In genomic region chr6:32198866-32199265, GRCh38 we compare ENCODE assay signal across 18 cellular contexts. TPM values are rescaled to one million over a fixed set of nuclear protein-coding genes. Genes with fewer than 3 reads are reported as not detected.
DNase-seq lines count a peak whose midpoint lies in the region; ATAC-seq and TF ChIP-seq lines count a peak whose summit lies in the region.
"Had no signal": no experiment of that assay in that cellular context is flagged by ENCODE, and none has a peak within 500 bp of the region (broad histone marks: within the 10 kb centered on the region; RNA-seq: fewer than 3 reads in every experiment).

No MANE protein-coding gene starts in this region.

- H3K4me1 Mint-ChIP-seq in Caco-2 (ENCODE audit: low read depth, unreplicated experiment) (peaks cover 16% of the 10 kb centered on the region), nephron (peaks cover 36% of the 10 kb centered on the region)
- peaks cover 33% of the 10 kb centered on the region for H3K4me1 Mint-ChIP-seq in dendritic cell treated with granulocyte-macrophage colony-stimulating factor and Interleukin-4, amounts not matched to agents 40 ng/mL and 50 ng/mL, for 4 days (ENCODE audit: low read depth)
- peaks cover 18% of the 10 kb centered on the region for H3K4me1 Mint-ChIP-seq in activated CD8-positive, alpha-beta memory T cell treated with anti-CD3 and anti-CD28 coated beads, Interleukin-2, amount 10 ng/mL, durations not matched to agents 7 days and 5 days

- no peak overlapping the region for H3K9ac ChIP-seq in subcutaneous abdominal adipose tissue (ENCODE audit: low read length in 5 of 5)
- H3K9ac ChIP-seq: BLaER1 treated with 17β-estradiol and CSF1 and Interleukin-3, amounts not matched to agents 10 nM and 100 nM had no signal

- H3K27me3 ChIP-seq in Caco-2 (replicated peaks; ENCODE audit: control insufficient read depth, insufficient read depth, low read length) (no peaks in the 10 kb centered on the region), subcutaneous abdominal adipose tissue (ENCODE audit: control insufficient read depth in 5 of 5, insufficient read depth in 4 of 5, low read length in 5 of 5) (peaks cover 0 to 11% (median 4%) of the 10 kb centered on the region in 5 donors)
- H3K27me3 ChIP-seq: BLaER1 treated with 17β-estradiol and CSF1 and Interleukin-3, amounts not matched to agents 10 nM and 100 nM had no signal

- H3K4me3 ChIP-seq in Caco-2 (ENCODE audit: low read depth, low read length) = no peak overlapping the region
- no peak overlapping the region for H3K4me3 ChIP-seq in subcutaneous abdominal adipose tissue (ENCODE audit: low read depth in 1 of 5, low read length in 5 of 5)
- H3K4me3 ChIP-seq: BLaER1 treated with 17β-estradiol and CSF1 and Interleukin-3, amounts not matched to agents 10 nM and 100 nM had no signal

- intact Hi-C loops in Caco-2 (cut with micrococcal nuclease; ENCODE audit: unreplicated experiment) = loop anchor here (10.0 kb wide), 1 partner anchor 766 kb away; the partner anchor contains the start of gene BRD2
- intact Hi-C loops in dendritic cell treated with granulocyte-macrophage colony-stimulating factor and Interleukin-4, amounts not matched to agents 40 ng/mL and 50 ng/mL, for 4 days (cut with micrococcal nuclease) = no loop called here

- H3K27me3 Mint-ChIP-seq in Caco-2 (ENCODE audit: insufficient read depth, unreplicated experiment) (no peaks in the 10 kb centered on the region), nephron (ENCODE audit: low read depth) (no peaks in the 10 kb centered on the region)
- H3K27me3 Mint-ChIP-seq in dendritic cell treated with granulocyte-macrophage colony-stimulating factor and Interleukin-4, amounts not matched to agents 40 ng/mL and 50 ng/mL, for 4 days = peaks cover 20% of the 10 kb centered on the region
- no peaks in the 10 kb centered on the region for H3K27me3 Mint-ChIP-seq in activated CD8-positive, alpha-beta memory T cell treated with anti-CD3 and anti-CD28 coated beads, Interleukin-2, amount 10 ng/mL, durations not matched to agents 7 days and 5 days

- DNase-seq in Caco-2 = no peak
- no peak for DNase-seq in KG1 (lab: John Stamatoyannopoulos, UW)
- DNase-seq in activated CD8-positive, alpha-beta memory T cell treated with anti-CD3 and anti-CD28 coated beads, Interleukin-2, amount 10 ng/mL, durations not matched to agents 7 days and 5 days = no peak
- DNase-seq: DMS79 treated with DMSO at 0.1 percent for 48 hours; H9; IMR-90; NCI-H1105; NCI-H1694 treated with DMSO at 0.1 percent for 48 hours; NCI-H510A; NCI-H748 treated with DMSO at 0.1 percent for 48 hours; NK-92 treated with Interleukin-12 subunit alpha and Interleukin-12 subunit beta, amount 100 ng/mL, for 24 hours had no signal

- H3K9me3 ChIP-seq in Caco-2 (no peaks in the 10 kb centered on the region), subcutaneous abdominal adipose tissue (ENCODE audit: control insufficient read depth in 5 of 5, low read length in 5 of 5) (no peaks in the 10 kb centered on the region)
- H3K9me3 ChIP-seq: BLaER1 treated with 17β-estradiol and CSF1 and Interleukin-3, amounts not matched to agents 10 nM and 100 nM had no signal

- no TSS peak for BruUV-seq in Caco-2 (replicated peaks; lab: Mats Ljungman, UMichigan)

- H3K36me3 Mint-ChIP-seq in Caco-2 (ENCODE audit: insufficient read depth, unreplicated experiment) (peaks cover 16% of the 10 kb centered on the region), nephron (ENCODE audit: low read depth) (no peaks in the 10 kb centered on the region)
- peaks cover 13% of the 10 kb centered on the region for H3K36me3 Mint-ChIP-seq in dendritic cell treated with granulocyte-macrophage colony-stimulating factor and Interleukin-4, amounts not matched to agents 40 ng/mL and 50 ng/mL, for 4 days (ENCODE audit: low read depth)
- H3K36me3 Mint-ChIP-seq in activated CD8-positive, alpha-beta memory T cell treated with anti-CD3 and anti-CD28 coated beads, Interleukin-2, amount 10 ng/mL, durations not matched to agents 7 days and 5 days = no peaks in the 10 kb centered on the region

- H3K4me1 ChIP-seq in Caco-2 (peaks cover 9% of the 10 kb centered on the region), subcutaneous abdominal adipose tissue (ENCODE audit: control insufficient read depth in 5 of 5, insufficient read depth in 5 of 5, low read length in 5 of 5) (peaks cover 21 to 43% (median 29%) of the 10 kb centered on the region in 5 donors)

- H3K27ac ChIP-seq in subcutaneous abdominal adipose tissue (ENCODE audit: low read depth, low read length) = peak overlapping the region; percentile 57
- H3K27ac ChIP-seq: BLaER1 treated with 17β-estradiol and CSF1 and Interleukin-3, amounts not matched to agents 10 nM and 100 nM; HL-60 had no signal

- no peak for ATAC-seq in activated CD8-positive, alpha-beta memory T cell treated with anti-CD3 and anti-CD28 coated beads, Interleukin-2, amount 10 ng/mL, durations not matched to agents 7 days and 5 days
- no peak for ATAC-seq in GM19023 (IDR thresholded peaks at IDR 0.05; ENCODE audit: unreplicated experiment)
- ATAC-seq: Right ventricle myocardium inferior had no signal

- H3K9me3 Mint-ChIP-seq in Caco-2 (ENCODE audit: unreplicated experiment) (no peaks in the 10 kb centered on the region), nephron (no peaks in the 10 kb centered on the region)
- no peaks in the 10 kb centered on the region for H3K9me3 Mint-ChIP-seq in dendritic cell treated with granulocyte-macrophage colony-stimulating factor and Interleukin-4, amounts not matched to agents 40 ng/mL and 50 ng/mL, for 4 days
- no peaks in the 10 kb centered on the region for H3K9me3 Mint-ChIP-seq in activated CD8-positive, alpha-beta memory T cell treated with anti-CD3 and anti-CD28 coated beads, Interleukin-2, amount 10 ng/mL, durations not matched to agents 7 days and 5 days (ENCODE audit: low read depth)
- H3K9me3 Mint-ChIP-seq: H9 had no signal

- POLR2A ChIA-PET in Caco-2 (lab: Charles Lee) = no interaction called here

- TF ChIP-seq CTCF in Caco-2 (IDR thresholded peaks at IDR 0.05; ENCODE audit: insufficient read depth in 1 of 2, low read depth in 1 of 2, low read length in 1 of 2, severe bottlenecking in 1 of 2, unreplicated experiment in 1 of 2) (no peak), nephron (IDR thresholded peaks at IDR 0.05; ENCODE audit: unreplicated experiment in 3 of 3) (no peak)

- H3K4me3 Mint-ChIP-seq in Caco-2 (ENCODE audit: unreplicated experiment) (peak overlapping the region; percentile 22), nephron (peak overlapping the region in 2 of 3 experiments; percentile 41 to 51)
- no peak overlapping the region for H3K4me3 Mint-ChIP-seq in dendritic cell treated with granulocyte-macrophage colony-stimulating factor and Interleukin-4, amounts not matched to agents 40 ng/mL and 50 ng/mL, for 4 days
- H3K4me3 Mint-ChIP-seq in activated CD8-positive, alpha-beta memory T cell treated with anti-CD3 and anti-CD28 coated beads, Interleukin-2, amount 10 ng/mL, durations not matched to agents 7 days and 5 days = no peak overlapping the region
- H3K4me3 Mint-ChIP-seq: H9 had no signal

- H3K27ac Mint-ChIP-seq in Caco-2 (ENCODE audit: unreplicated experiment) (no peak overlapping the region), nephron (peak overlapping the region in 2 of 3 experiments; percentile 99 to 100)
- peak overlapping the region; percentile 99 for H3K27ac Mint-ChIP-seq in dendritic cell treated with granulocyte-macrophage colony-stimulating factor and Interleukin-4, amounts not matched to agents 40 ng/mL and 50 ng/mL, for 4 days
- no peak overlapping the region for H3K27ac Mint-ChIP-seq in activated CD8-positive, alpha-beta memory T cell treated with anti-CD3 and anti-CD28 coated beads, Interleukin-2, amount 10 ng/mL, durations not matched to agents 7 days and 5 days

- H3K36me3 ChIP-seq in Caco-2 (ENCODE audit: control insufficient read depth, insufficient read depth, low read length) (no peaks in the 10 kb centered on the region), subcutaneous abdominal adipose tissue (ENCODE audit: control insufficient read depth in 5 of 5, insufficient read depth in 5 of 5, low read length in 5 of 5) (peaks cover 0 to 33% (median 12%) of the 10 kb centered on the region in 5 donors)
- H3K36me3 ChIP-seq: BLaER1 treated with 17β-estradiol and CSF1 and Interleukin-3, amounts not matched to agents 10 nM and 100 nM had no signal

- CTCF ChIA-PET in Caco-2 (lab: Charles Lee) = no interaction called here
- CTCF ChIA-PET in activated CD8-positive, alpha-beta memory T cell treated with anti-CD3 and anti-CD28 coated beads, Interleukin-2, amount 10 ng/mL, durations not matched to agents 7 days and 5 days (lab: Charles Lee) = no interaction called here

RNA-seq across cellular contexts. Expression of gene GPSM3, which starts 6.4 kb away (rescaled TPM):
- total RNA-seq in Caco-2 (2022) = 0.41 and 0.67 TPM in 2 replicates
- 100 to 1,000 TPM; 171 to 196 TPM for total RNA-seq in activated CD8-positive, alpha-beta memory T cell treated with anti-CD3 and anti-CD28 coated beads, Interleukin-2, amount 10 ng/mL, durations not matched to agents 7 days and 5 days

RNA-seq across cellular contexts. Expression of gene PBX2, which starts 8.9 kb away (rescaled TPM):
- 96.3 and 96.5 TPM in 2 replicates for total RNA-seq in Caco-2 (2022)
- 10 to 100 TPM; 60.0 to 61.6 TPM for total RNA-seq in activated CD8-positive, alpha-beta memory T cell treated with anti-CD3 and anti-CD28 coated beads, Interleukin-2, amount 10 ng/mL, durations not matched to agents 7 days and 5 days

RNA-seq across cellular contexts. Expression of gene AGER, which starts 14.8 kb away (rescaled TPM):
- 8.3 and 10.3 TPM in 2 replicates for total RNA-seq in Caco-2 (2022)
- total RNA-seq in activated CD8-positive, alpha-beta memory T cell treated with anti-CD3 and anti-CD28 coated beads, Interleukin-2, amount 10 ng/mL, durations not matched to agents 7 days and 5 days = 10 to 100 TPM; 20.7 to 22.0 TPM

RNA-seq across cellular contexts. Expression of gene RNF5, which starts 20.7 kb away (rescaled TPM):
- 64.7 and 70.7 TPM in 2 replicates for total RNA-seq in Caco-2 (2022)
- total RNA-seq in activated CD8-positive, alpha-beta memory T cell treated with anti-CD3 and anti-CD28 coated beads, Interleukin-2, amount 10 ng/mL, durations not matched to agents 7 days and 5 days = 10 to 100 TPM; 41.0 to 51.9 TPM

RNA-seq across cellular contexts. Expression of gene AGPAT1, which starts 23.0 kb away (rescaled TPM):
- total RNA-seq in Caco-2 (2022) = 60.4 and 61.9 TPM in 2 replicates
- total RNA-seq in activated CD8-positive, alpha-beta memory T cell treated with anti-CD3 and anti-CD28 coated beads, Interleukin-2, amount 10 ng/mL, durations not matched to agents 7 days and 5 days = 10 to 100 TPM; 37.5 to 38.6 TPM

Comparison
In these comparisons a context has a peak if more than half of its experiments do, and no peak if none do; other contexts are left out.
1. H3K27ac Mint-ChIP-seq: peak in dendritic cell treated with granulocyte-macrophage colony-stimulating factor and Interleukin-4, amounts not matched to agents 40 ng/mL and 50 ng/mL, for 4 days (single experiment) and nephron (2 of 3); none in Caco-2 (single experiment) and activated CD8-positive, alpha-beta memory T cell treated with anti-CD3 and anti-CD28 coated beads, Interleukin-2, amount 10 ng/mL, durations not matched to agents 7 days and 5 days (single experiment).
2. H3K4me3 Mint-ChIP-seq: peak in Caco-2 (single experiment) and nephron (2 of 3); none in dendritic cell treated with granulocyte-macrophage colony-stimulating factor and Interleukin-4, amounts not matched to agents 40 ng/mL and 50 ng/mL, for 4 days (single experiment) and activated CD8-positive, alpha-beta memory T cell treated with anti-CD3 and anti-CD28 coated beads, Interleukin-2, amount 10 ng/mL, durations not matched to agents 7 days and 5 days (single experiment).
3. RNA of gene GPSM3, which starts 6.4 kb away (total RNA-seq): 171 to 196 TPM in activated CD8-positive, alpha-beta memory T cell treated with anti-CD3 and anti-CD28 coated beads, Interleukin-2, amount 10 ng/mL, durations not matched to agents 7 days and 5 days; 0.41 to 0.67 TPM in Caco-2; every median in the first group is over 100 times any median in the second.